1 cellular context compared by ENCODE assay signal in genomic region chr6:46637933-46638332, GRCh38.
A peak's percentile ranks its signal among the peaks of the same experiment; 100 is the strongest.
TF ChIP-seq lines count a peak whose summit lies in the region.

No MANE protein-coding gene starts in this region.

TF ChIP-seq in GM12878, 131 proteins besides CTCF, POLR2A, EP300 and RAD21:
- TF ChIP-seq SREBF2 (IDR thresholded peaks at IDR 0.05; ENCODE audit: low read length), result no peak
- peak; percentile 21; the same call in 1 of the 2 replicates for TF ChIP-seq SPI1 (IDR thresholded peaks at IDR 0.05; ENCODE audit: borderline replicate concordance, insufficient read depth, low read depth, low read length)
